In the genomic region with DNA sequence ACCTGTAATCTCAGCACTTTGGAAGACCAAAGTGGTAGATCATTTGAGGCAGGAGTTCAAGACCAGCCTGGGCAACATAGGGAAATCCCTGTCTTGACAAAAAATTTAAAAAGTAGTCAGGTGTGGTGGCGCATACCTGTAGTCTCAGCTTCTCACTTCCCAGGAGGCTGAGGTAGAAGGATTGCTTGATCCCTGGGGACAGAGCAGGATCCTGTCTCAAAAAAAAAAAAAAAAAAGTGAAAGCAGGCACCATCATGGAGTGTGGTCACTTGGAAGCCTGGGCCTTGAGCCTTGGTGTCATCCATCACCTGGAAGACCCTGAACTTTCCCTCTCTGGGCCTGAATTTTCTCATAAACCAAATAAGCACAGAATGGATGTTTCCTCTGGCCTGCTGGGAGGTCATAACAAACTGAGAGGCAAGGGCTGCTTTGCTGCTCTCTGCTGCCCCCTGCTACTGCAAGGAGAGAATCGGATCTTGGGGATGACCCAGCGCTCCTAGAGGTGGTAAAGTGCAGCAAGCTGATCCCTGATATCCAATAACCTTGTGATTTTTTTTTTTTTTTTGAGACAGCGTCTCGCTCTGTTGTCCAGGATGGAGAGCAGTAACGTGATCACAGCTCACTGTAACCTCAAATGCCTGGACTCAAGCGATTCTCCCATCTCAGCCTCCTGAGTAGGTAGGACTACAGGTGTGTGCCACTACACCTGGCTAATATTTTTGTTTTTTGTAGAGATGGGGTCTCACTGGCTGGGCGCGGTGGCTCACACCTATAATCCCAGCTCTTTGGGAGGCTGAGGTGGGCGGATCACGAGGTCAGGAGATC, we compare ENCODE assay signal across 19 cellular contexts.
DNase-seq lines count a peak whose midpoint lies in the region; TF ChIP-seq lines count a peak whose summit lies in the region.
"Had no signal": no experiment of that assay in that cellular context is flagged by ENCODE, and none has a peak within 500 bp of the region (broad histone marks: within the 10 kb centered on the region; RNA-seq: fewer than 3 reads in every experiment).

No MANE protein-coding gene starts in this region.

- intact Hi-C loops in sigmoid colon (cut with DNase I): no loop called here

- H3K27me3 ChIP-seq in endocrine pancreas (ENCODE audit: control insufficient read depth, insufficient read depth, low read length) (no peaks in the 10 kb centered on the region), sigmoid colon (no peaks in the 10 kb centered on the region)
- H3K27me3 ChIP-seq: left lung, upper lobe of right lung had no signal

- WGBS in sigmoid colon, 2 donors: 21 to 33% methylated on average over 11 of the region's 11 CpGs

- no peak overlapping the region for H3K27ac Mint-ChIP-seq in activated T-cell treated with anti-CD3 and anti-CD28 coated beads, Interleukin-2, amount 50 U/mL, for 24 hours
- H3K27ac Mint-ChIP-seq: activated CD4-positive, alpha-beta T cell treated with anti-CD3 and anti-CD28 coated beads, Interleukin-2, amount 10 ng/mL, durations not matched to agents 7 days and 5 days; activated T-cell treated with anti-CD3 and anti-CD28 coated beads, Interleukin-2, amount 50 U/mL, for 72 hours had no signal

- H3K36me3 ChIP-seq in endocrine pancreas (ENCODE audit: control insufficient read depth, insufficient read depth, low read length) (no peaks in the 10 kb centered on the region), sigmoid colon (no peaks in the 10 kb centered on the region)
- H3K36me3 ChIP-seq: left lung, upper lobe of right lung had no signal

- H3K4me3 Mint-ChIP-seq in activated T-cell treated with anti-CD3 and anti-CD28 coated beads, Interleukin-2, amount 50 U/mL, for 24 hours: no peak overlapping the region
- H3K4me3 Mint-ChIP-seq: activated CD4-positive, alpha-beta T cell treated with anti-CD3 and anti-CD28 coated beads, Interleukin-2, amount 10 ng/mL, durations not matched to agents 7 days and 5 days; activated T-cell treated with anti-CD3 and anti-CD28 coated beads, Interleukin-2, amount 50 U/mL, for 72 hours; CD14-positive monocyte; stimulated activated naive CD8-positive, alpha-beta T cell treated with anti-CD3 and anti-CD28 coated beads, Interleukin-15, amount 100 ng/mL, for 72 hours had no signal

- peak; percentile 31 for DNase-seq in activated T-cell treated with anti-CD3 and anti-CD28 coated beads, Interleukin-2, amount 50 U/mL, for 24 hours
- DNase-seq in activated T-cell treated with anti-CD3 and anti-CD28 coated beads for 4 hours (no peak), LHCN-M2 (ENCODE audit: low read depth) (peak; percentile 26), sigmoid colon (peak; percentile 51), SHP77 (lab: John Stamatoyannopoulos, UW) (no peak), NCI-H345 treated with DMSO at 0.1 percent for 48 hours (lab: John Stamatoyannopoulos, UW; ENCODE audit: unreplicated experiment) (no peak), dedifferentiated amniotic fluid mesenchymal stem cell (ENCODE audit: extremely low spot score) (no peak)
- DNase-seq: activated CD4-positive, alpha-beta T cell treated with anti-CD3 and anti-CD28 coated beads, Interleukin-2, amount 10 ng/mL, durations not matched to agents 7 days and 5 days; activated T-cell treated with anti-CD3 and anti-CD28 coated beads, Interleukin-2, amount 50 U/mL, for 72 hours; NCI-H1092; NCI-H2107; NCI-H748 treated with DMSO at 0.1 percent for 48 hours; PC-3; stimulated activated CD4-positive, alpha-beta T cell treated with anti-CD3 and anti-CD28 coated beads, Interleukin-1b, Interleukin-23, amount 100 ng/mL, for 48 hours; upper lobe of right lung had no signal

- H3K36me3 Mint-ChIP-seq in activated T-cell treated with anti-CD3 and anti-CD28 coated beads, Interleukin-2, amount 50 U/mL, for 24 hours (ENCODE audit: low read depth): no peaks in the 10 kb centered on the region
- H3K36me3 Mint-ChIP-seq: CD14-positive monocyte had no signal

- no peak for TF ChIP-seq CTCF in sigmoid colon (IDR thresholded peaks at IDR 0.05)

- peaks cover 9% of the 10 kb centered on the region for H3K4me1 Mint-ChIP-seq in activated T-cell treated with anti-CD3 and anti-CD28 coated beads, Interleukin-2, amount 50 U/mL, for 24 hours (ENCODE audit: low read depth)

- H3K9me3 ChIP-seq in endocrine pancreas (ENCODE audit: control insufficient read depth, low read length): no peaks in the 10 kb centered on the region
- no peaks in the 10 kb centered on the region for H3K9me3 ChIP-seq in sigmoid colon
- H3K9me3 ChIP-seq: left lung, upper lobe of right lung had no signal

- TF ChIP-seq POLR2A in sigmoid colon (IDR thresholded peaks at IDR 0.05): no peak

- no peak for TF ChIP-seq EP300 in sigmoid colon (IDR thresholded peaks at IDR 0.05)

- no peak overlapping the region for H3K4me3 ChIP-seq in endocrine pancreas (ENCODE audit: control insufficient read depth, insufficient read depth, low read length)
- no peak overlapping the region for H3K4me3 ChIP-seq in sigmoid colon
- H3K4me3 ChIP-seq: left lung, upper lobe of right lung had no signal

- no peaks in the 10 kb centered on the region for H3K9me3 Mint-ChIP-seq in activated T-cell treated with anti-CD3 and anti-CD28 coated beads, Interleukin-2, amount 50 U/mL, for 24 hours
- H3K9me3 Mint-ChIP-seq: activated CD4-positive, alpha-beta T cell treated with anti-CD3 and anti-CD28 coated beads, Interleukin-2, amount 10 ng/mL, durations not matched to agents 7 days and 5 days; activated T-cell treated with anti-CD3 and anti-CD28 coated beads, Interleukin-2, amount 50 U/mL, for 72 hours; CD14-positive monocyte; stimulated activated naive CD8-positive, alpha-beta T cell treated with anti-CD3 and anti-CD28 coated beads, Interleukin-15, amount 100 ng/mL, for 72 hours had no signal

- H3K27ac ChIP-seq in sigmoid colon: no peak overlapping the region
- H3K27ac ChIP-seq: left lung, upper lobe of right lung had no signal

- no peaks in the 10 kb centered on the region for H3K4me1 ChIP-seq in endocrine pancreas (ENCODE audit: control insufficient read depth, insufficient read depth, low read length)
- H3K4me1 ChIP-seq in sigmoid colon: no peaks in the 10 kb centered on the region
- H3K4me1 ChIP-seq: left lung, upper lobe of right lung had no signal

- no peaks in the 10 kb centered on the region for H3K27me3 Mint-ChIP-seq in activated T-cell treated with anti-CD3 and anti-CD28 coated beads, Interleukin-2, amount 50 U/mL, for 24 hours
- H3K27me3 Mint-ChIP-seq: activated CD4-positive, alpha-beta T cell treated with anti-CD3 and anti-CD28 coated beads, Interleukin-2, amount 10 ng/mL, durations not matched to agents 7 days and 5 days; stimulated activated naive CD8-positive, alpha-beta T cell treated with anti-CD3 and anti-CD28 coated beads, Interleukin-15, amount 100 ng/mL, for 72 hours had no signal

- peak overlapping the region; percentile 61 for H3K9ac ChIP-seq in endocrine pancreas (ENCODE audit: control insufficient read depth, insufficient read depth, low read length)

Comparison
In these comparisons a context has a peak if more than half of its experiments do, and no peak if none do; other contexts are left out.
1. DNase-seq: peak in activated T-cell treated with anti-CD3 and anti-CD28 coated beads, Interleukin-2, amount 50 U/mL, for 24 hours (single experiment), LHCN-M2 (single experiment) and sigmoid colon (single experiment); none in activated T-cell treated with anti-CD3 and anti-CD28 coated beads for 4 hours (single experiment), SHP77 (0 of 2), NCI-H345 treated with DMSO at 0.1 percent for 48 hours (single experiment) and dedifferentiated amniotic fluid mesenchymal stem cell (single experiment).